ENCODE assay signal across 10 cellular contexts in genomic region chr11:117300301-117300700, GRCh38. TPM values are rescaled to one million over a fixed set of nuclear protein-coding genes. Genes with fewer than 3 reads are reported as not detected.
DNase-seq lines count a peak whose midpoint lies in the region; ATAC-seq and TF ChIP-seq lines count a peak whose summit lies in the region.
"Had no signal": no experiment of that assay in that cellular context is flagged by ENCODE, and none has a peak within 500 bp of the region (broad histone marks: within the 10 kb centered on the region; RNA-seq: fewer than 3 reads in every experiment).

No MANE protein-coding gene starts in this region.

- H3K27me3 ChIP-seq in left ventricle myocardium inferior (ENCODE audit: low read depth) (no peaks in the 10 kb centered on the region), ovary (no peaks in the 10 kb centered on the region)

- H3K4me3 ChIP-seq in left ventricle myocardium inferior (peak overlapping the region; percentile 39), ovary (peak overlapping the region; percentile 20)

- WGBS in ovary, 3 donors = 5 to 9% (median 8%) methylated on average over 17 to 18 of the region's 18 CpGs

- H3K36me3 ChIP-seq in left ventricle myocardium inferior = peaks cover 7% of the 10 kb centered on the region
- H3K36me3 ChIP-seq in ovary = no peaks in the 10 kb centered on the region

- no peak for TF ChIP-seq EP300 in ovary (IDR thresholded peaks at IDR 0.05)

- CTCF ChIA-PET in Calu3 (lab: Charles Lee) = interaction anchor here (0.6 kb wide), 1 partner anchor 418 kb away, joined by 7 read pairs; no protein-coding TSS in a partner anchor

- no peak for ATAC-seq in HG03159 (IDR thresholded peaks at IDR 0.05; ENCODE audit: unreplicated experiment)
- ATAC-seq in activated T-cell treated with anti-CD3 and anti-CD28 coated beads, Interleukin-2, amount 50 U/mL, for 72 hours (replicated peaks in 1 of 2) = no peak
- ATAC-seq: CD8-positive, alpha-beta T cell had no signal

- peaks cover 25% of the 10 kb centered on the region for H3K4me1 ChIP-seq in left ventricle myocardium inferior
- H3K4me1 ChIP-seq in ovary (ENCODE audit: insufficient read depth) = peaks cover 18% of the 10 kb centered on the region

- H3K9me3 ChIP-seq in left ventricle myocardium inferior (replicated peaks) = no peaks in the 10 kb centered on the region
- no peaks in the 10 kb centered on the region for H3K9me3 ChIP-seq in ovary

- H3K27me3 Mint-ChIP-seq in Calu3 (ENCODE audit: unreplicated experiment) = peaks cover 22% of the 10 kb centered on the region
- H3K27me3 Mint-ChIP-seq in activated T-cell treated with anti-CD3 and anti-CD28 coated beads, Interleukin-2, amount 50 U/mL, for 72 hours (ENCODE audit: low read depth) = peaks cover 7% of the 10 kb centered on the region

- peaks cover 22% of the 10 kb centered on the region for H3K4me1 Mint-ChIP-seq in Calu3 (ENCODE audit: low read depth, unreplicated experiment)
- peaks cover 7% of the 10 kb centered on the region for H3K4me1 Mint-ChIP-seq in activated T-cell treated with anti-CD3 and anti-CD28 coated beads, Interleukin-2, amount 50 U/mL, for 72 hours (ENCODE audit: low read depth)

- no peak for DNase-seq in Calu3
- peak; percentile 76 for DNase-seq in astrocyte of the hippocampus (ENCODE audit: low read depth, low spot score)
- DNase-seq in left ventricle myocardium inferior = no peak
- peak; percentile 81 to 86 (median 85) for DNase-seq in ovary
- DNase-seq in SHP77 (lab: John Stamatoyannopoulos, UW) = no peak
- no peak for DNase-seq in activated T-cell treated with anti-CD3 and anti-CD28 coated beads, Interleukin-2, amount 50 U/mL, for 72 hours
- DNase-seq in NCI-H82 (lab: John Stamatoyannopoulos, UW) = no peak
- DNase-seq: CD8-positive, alpha-beta T cell; NCI-H1694 had no signal

- peaks cover 5% of the 10 kb centered on the region for H3K36me3 Mint-ChIP-seq in Calu3 (ENCODE audit: insufficient read depth, unreplicated experiment)
- H3K36me3 Mint-ChIP-seq in activated T-cell treated with anti-CD3 and anti-CD28 coated beads, Interleukin-2, amount 50 U/mL, for 72 hours (ENCODE audit: insufficient read depth in 2 of 2) = no peaks in the 10 kb centered on the region

- no TSS peak for BruUV-seq in Calu3 (replicated peaks; lab: Mats Ljungman, UMichigan)

- no peaks in the 10 kb centered on the region for H3K9me3 Mint-ChIP-seq in Calu3 (ENCODE audit: low read depth, unreplicated experiment)
- H3K9me3 Mint-ChIP-seq in activated T-cell treated with anti-CD3 and anti-CD28 coated beads, Interleukin-2, amount 50 U/mL, for 72 hours = no peaks in the 10 kb centered on the region
- H3K9me3 Mint-ChIP-seq: CD8-positive, alpha-beta T cell had no signal

- intact Hi-C loops in Calu3 (cut with micrococcal nuclease; ENCODE audit: unreplicated experiment) = no loop called here
- intact Hi-C loops in left ventricle myocardium inferior (cut with micrococcal nuclease) = no loop called here
- intact Hi-C loops in ovary (cut with DNase I) = no loop called here

- H3K27ac Mint-ChIP-seq in Calu3 (ENCODE audit: unreplicated experiment) = peak overlapping the region; percentile 38
- no peak overlapping the region for H3K27ac Mint-ChIP-seq in activated T-cell treated with anti-CD3 and anti-CD28 coated beads, Interleukin-2, amount 50 U/mL, for 72 hours
- H3K27ac Mint-ChIP-seq: CD8-positive, alpha-beta T cell had no signal

- no peak for TF ChIP-seq POLR2A in ovary (IDR thresholded peaks at IDR 0.05)

- H3K27ac ChIP-seq in left ventricle myocardium inferior (replicated peaks) = no peak overlapping the region
- peak overlapping the region in 1 of 2 donors; percentile 70 for H3K27ac ChIP-seq in ovary

- no peak for TF ChIP-seq CTCF in Calu3 (IDR thresholded peaks at IDR 0.05; ENCODE audit: unreplicated experiment)
- TF ChIP-seq CTCF in left ventricle myocardium inferior (IDR thresholded peaks at IDR 0.05; ENCODE audit: borderline replicate concordance) = no peak
- TF ChIP-seq CTCF in ovary (IDR thresholded peaks at IDR 0.05) = no peak

- H3K4me3 Mint-ChIP-seq in Calu3 (ENCODE audit: low read depth, unreplicated experiment) = peak overlapping the region; percentile 31
- H3K4me3 Mint-ChIP-seq in activated T-cell treated with anti-CD3 and anti-CD28 coated beads, Interleukin-2, amount 50 U/mL, for 72 hours = no peak overlapping the region
- H3K4me3 Mint-ChIP-seq: CD8-positive, alpha-beta T cell had no signal

RNA-seq across cellular contexts. Expression of gene BACE1-AS, which starts 9.2 kb away (rescaled TPM):
- total RNA-seq in Calu3 (2022) (8.4 and 8.8 TPM in 2 replicates), left ventricle myocardium inferior (10.3 TPM), ovary (10 to 100 TPM in 5 of 7 donors, 1 to 10 TPM in 2; 5.1 to 20.3 (median 14.2) TPM)
- polyA plus RNA-seq in ovary = 10 to 100 TPM in 1 of 2 donors, 1 to 10 TPM in 1; 8.0 to 12.7 TPM
- total RNA-seq in activated T-cell treated with anti-CD3 and anti-CD28 coated beads, Interleukin-2, amount 50 U/mL, for 72 hours = 1 to 10 TPM; 9.6 to 9.9 TPM

RNA-seq across cellular contexts. Expression of gene BACE1, which starts 15.8 kb away (rescaled TPM):
- total RNA-seq in Calu3 (2022) (9.6 and 10.7 TPM in 2 replicates), left ventricle myocardium inferior (13.8 TPM), ovary (10 to 100 TPM; 12.6 to 49.6 (median 30.7) TPM)
- polyA plus RNA-seq in ovary = 10 to 100 TPM; 17.1 to 99.7 TPM
- 1 to 10 TPM; 1.1 TPM for total RNA-seq in activated T-cell treated with anti-CD3 and anti-CD28 coated beads, Interleukin-2, amount 50 U/mL, for 72 hours

RNA-seq across cellular contexts. Expression of gene CEP164, which starts 27.4 kb away (rescaled TPM):
- 25.4 and 29.6 TPM in 2 replicates for total RNA-seq in Calu3 (2022)
- 5.9 TPM for total RNA-seq in left ventricle myocardium inferior
- total RNA-seq in ovary = 10 to 100 TPM; 21.0 to 50.4 (median 32.9) TPM
- polyA plus RNA-seq in ovary = 10 to 100 TPM; 18.6 to 21.0 TPM
- total RNA-seq in activated T-cell treated with anti-CD3 and anti-CD28 coated beads, Interleukin-2, amount 50 U/mL, for 72 hours = 10 to 100 TPM; 32.5 to 38.7 TPM

Comparison
In these comparisons a context has a peak if more than half of its experiments do, and no peak if none do; other contexts are left out.
1. DNase-seq: peak in astrocyte of the hippocampus (single experiment) and ovary (5 of 5); none in Calu3 (single experiment), left ventricle myocardium inferior (single experiment), SHP77 (0 of 2), activated T-cell treated with anti-CD3 and anti-CD28 coated beads, Interleukin-2, amount 50 U/mL, for 72 hours (0 of 2) and NCI-H82 (single experiment).